Comparison of ENCODE assay signal across 1 cellular context in the genomic region with DNA sequence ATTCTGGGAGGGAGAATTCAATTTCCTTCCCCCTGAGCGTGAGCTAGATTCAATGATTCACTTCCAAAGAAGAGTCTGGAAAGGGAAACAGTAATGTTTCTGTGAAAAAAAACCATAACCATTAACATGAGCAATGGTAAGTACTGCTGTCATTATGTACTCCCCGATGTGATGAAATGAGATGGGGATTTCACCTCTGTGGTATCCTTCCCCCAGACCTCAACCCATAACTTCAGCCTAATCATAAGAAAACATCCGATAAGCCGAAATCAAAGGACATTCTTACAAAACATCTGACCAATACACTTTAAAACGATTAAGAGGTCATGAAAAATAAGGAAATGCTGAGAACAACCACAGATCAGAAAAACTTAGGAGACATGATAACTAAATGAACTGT.
TF ChIP-seq lines count a peak whose summit lies in the region.

No MANE protein-coding gene starts in this region.

TF ChIP-seq in HepG2, 621 proteins besides CTCF, POLR2A, EP300 and RAD21 (continued from another document):
- TF ChIP-seq ZNF761 (CRISPR knock-in tag; conservative IDR thresholded peaks at IDR 0.05) (no peak), TSC22D2 (CRISPR knock-in tag; IDR thresholded peaks at IDR 0.05; ENCODE audit: borderline replicate concordance) (no peak), HDAC2 (CRISPR knock-in tag; IDR thresholded peaks at IDR 0.05) (no peak), JUN (CRISPR knock-in tag; IDR thresholded peaks at IDR 0.05) (no peak)
- TF ChIP-seq, protein P1, sequence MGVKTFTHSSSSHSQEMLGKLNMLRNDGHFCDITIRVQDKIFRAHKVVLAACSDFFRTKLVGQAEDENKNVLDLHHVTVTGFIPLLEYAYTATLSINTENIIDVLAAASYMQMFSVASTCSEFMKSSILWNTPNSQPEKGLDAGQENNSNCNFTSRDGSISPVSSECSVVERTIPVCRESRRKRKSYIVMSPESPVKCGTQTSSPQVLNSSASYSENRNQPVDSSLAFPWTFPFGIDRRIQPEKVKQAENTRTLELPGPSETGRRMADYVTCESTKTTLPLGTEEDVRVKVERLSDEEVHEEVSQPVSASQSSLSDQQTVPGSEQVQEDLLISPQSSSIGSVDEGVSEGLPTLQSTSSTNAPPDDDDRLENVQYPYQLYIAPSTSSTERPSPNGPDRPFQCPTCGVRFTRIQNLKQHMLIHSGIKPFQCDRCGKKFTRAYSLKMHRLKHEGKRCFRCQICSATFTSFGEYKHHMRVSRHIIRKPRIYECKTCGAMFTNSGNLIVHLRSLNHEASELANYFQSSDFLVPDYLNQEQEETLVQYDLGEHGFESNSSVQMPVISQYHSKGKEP (CRISPR knock-in tag; IDR thresholded peaks at IDR 0.05), result no peak
